ENCODE assay signal across 12 cellular contexts in the genomic region with DNA sequence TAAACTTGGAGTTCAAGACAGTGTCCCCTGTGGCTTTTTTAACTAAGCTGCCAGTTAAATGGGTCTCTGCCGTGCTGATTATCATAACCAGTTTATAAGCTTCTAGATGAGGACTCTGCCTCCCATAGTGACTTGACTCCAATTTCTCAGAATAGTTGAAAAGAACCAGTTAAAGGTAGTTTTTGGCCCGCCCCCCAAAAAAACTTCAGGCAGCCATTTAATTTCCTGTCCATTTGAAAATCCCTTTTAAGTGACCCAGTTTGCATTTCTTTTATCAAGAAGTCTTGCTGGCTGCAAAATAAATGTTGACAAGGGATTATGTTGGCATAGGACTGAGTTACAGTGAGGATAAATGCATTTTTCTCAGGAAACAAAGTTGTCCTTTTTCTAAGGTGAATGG. TPM values are rescaled to one million over a fixed set of nuclear protein-coding genes. Genes with fewer than 3 reads are reported as not detected.
DNase-seq lines count a peak whose midpoint lies in the region; ATAC-seq, FAIRE-seq and TF ChIP-seq lines count a peak whose summit lies in the region.
"Had no signal": no experiment of that assay in that cellular context is flagged by ENCODE, and none has a peak within 500 bp of the region (broad histone marks: within the 10 kb centered on the region; RNA-seq: fewer than 3 reads in every experiment).

No MANE protein-coding gene starts in this region.

- H3K36me3 Mint-ChIP-seq in T-helper 1 cell treated with Interleukin-12 subunit alpha and Interleukin-12 subunit beta and Interleukin-4 antibody, amounts not matched to agents 30 μg/mL and 1 μg/mL, for 36 hours (ENCODE audit: low read depth), result peaks cover 59% of the 10 kb centered on the region
- peaks cover 70% of the 10 kb centered on the region for H3K36me3 Mint-ChIP-seq in effector memory CD8-positive, alpha-beta T cell (ENCODE audit: insufficient read depth)
- H3K36me3 Mint-ChIP-seq in osteocyte (ENCODE audit: unreplicated experiment), result peaks cover 55% of the 10 kb centered on the region

- H3K27me3 Mint-ChIP-seq in T-helper 1 cell treated with Interleukin-12 subunit alpha and Interleukin-12 subunit beta and Interleukin-4 antibody, amounts not matched to agents 30 μg/mL and 1 μg/mL, for 36 hours (ENCODE audit: low read depth), result no peaks in the 10 kb centered on the region
- no peaks in the 10 kb centered on the region for H3K27me3 Mint-ChIP-seq in effector memory CD8-positive, alpha-beta T cell
- no peaks in the 10 kb centered on the region for H3K27me3 Mint-ChIP-seq in osteocyte (ENCODE audit: unreplicated experiment)

- no peaks in the 10 kb centered on the region for H3K9me3 ChIP-seq in kidney (ENCODE audit: control insufficient read depth in 1 of 2, low read length in 2 of 2)
- no peaks in the 10 kb centered on the region for H3K9me3 ChIP-seq in esophagus squamous epithelium

- H3K4me3 ChIP-seq in kidney (ENCODE audit: low read length in 2 of 2), result peak overlapping the region in 1 of 2 donors; percentile 72
- peak overlapping the region in 1 of 4 donors; percentile 92 for H3K4me3 ChIP-seq in esophagus squamous epithelium

- H3K36me3 ChIP-seq in kidney (ENCODE audit: control insufficient read depth in 1 of 2, insufficient read depth in 2 of 2, low read length in 2 of 2) (peaks cover 11 to 14% of the 10 kb centered on the region in 2 donors), esophagus squamous epithelium (peaks cover 0 to 56% (median 8%) of the 10 kb centered on the region in 3 donors)

- no peak for FAIRE-seq in kidney (lab: Jason Lieb, UNC)
- FAIRE-seq: A204.1, endometrium had no signal

- peak overlapping the region in 1 of 2 donors; percentile 12 for H3K9ac ChIP-seq in kidney (ENCODE audit: low read length in 2 of 2)

- DNase-seq in T-helper 1 cell (no peak), OCI-M1 (lab: John Stamatoyannopoulos, UW) (peak; percentile 32), osteocyte (ENCODE audit: extremely low spot score, unreplicated experiment) (no peak), T1000 (lab: John Stamatoyannopoulos, UW) (no peak), kidney (no peak), esophagus squamous epithelium (lab: John Stamatoyannopoulos, UW) (no peak)
- DNase-seq in effector memory CD8-positive, alpha-beta T cell, result no peak
- DNase-seq: IMR-90, NCI-H69 had no signal

- H3K4me3 Mint-ChIP-seq in T-helper 1 cell treated with Interleukin-12 subunit alpha and Interleukin-12 subunit beta and Interleukin-4 antibody, amounts not matched to agents 30 μg/mL and 1 μg/mL, for 36 hours, result peak overlapping the region; percentile 95
- peak overlapping the region; percentile 86 to 90 for H3K4me3 Mint-ChIP-seq in effector memory CD8-positive, alpha-beta T cell
- peak overlapping the region; percentile 92 for H3K4me3 Mint-ChIP-seq in osteocyte (ENCODE audit: unreplicated experiment)

- H3K4me1 Mint-ChIP-seq in T-helper 1 cell treated with Interleukin-12 subunit alpha and Interleukin-12 subunit beta and Interleukin-4 antibody, amounts not matched to agents 30 μg/mL and 1 μg/mL, for 36 hours (ENCODE audit: low read depth), result peaks cover 71% of the 10 kb centered on the region
- peaks cover 68 to 76% of the 10 kb centered on the region in 2 donors for H3K4me1 Mint-ChIP-seq in effector memory CD8-positive, alpha-beta T cell (ENCODE audit: low read depth in 2 of 2)
- H3K4me1 Mint-ChIP-seq in osteocyte (ENCODE audit: unreplicated experiment), result peaks cover 54% of the 10 kb centered on the region

- no peak for ATAC-seq in effector memory CD8-positive, alpha-beta T cell (replicated peaks)

- H3K27ac ChIP-seq in kidney (ENCODE audit: low read depth in 2 of 2, low read length in 2 of 2) (peak overlapping the region in 1 of 2 donors; percentile 23), esophagus squamous epithelium (peak overlapping the region in 1 of 4 donors; percentile 98)

- peak overlapping the region; percentile 86 for H3K27ac Mint-ChIP-seq in T-helper 1 cell treated with Interleukin-12 subunit alpha and Interleukin-12 subunit beta and Interleukin-4 antibody, amounts not matched to agents 30 μg/mL and 1 μg/mL, for 36 hours
- peak overlapping the region; percentile 86 to 88 for H3K27ac Mint-ChIP-seq in effector memory CD8-positive, alpha-beta T cell
- H3K27ac Mint-ChIP-seq in osteocyte (ENCODE audit: unreplicated experiment), result peak overlapping the region; percentile 32

- intact Hi-C loops in kidney (cut with DNase I) (no loop called here), esophagus squamous epithelium (cut with DNase I) (no loop called here)

- no peaks in the 10 kb centered on the region for H3K9me3 Mint-ChIP-seq in T-helper 1 cell treated with Interleukin-12 subunit alpha and Interleukin-12 subunit beta and Interleukin-4 antibody, amounts not matched to agents 30 μg/mL and 1 μg/mL, for 36 hours
- H3K9me3 Mint-ChIP-seq in effector memory CD8-positive, alpha-beta T cell, result no peaks in the 10 kb centered on the region
- H3K9me3 Mint-ChIP-seq in osteocyte (ENCODE audit: unreplicated experiment), result no peaks in the 10 kb centered on the region

- H3K4me1 ChIP-seq in kidney (ENCODE audit: control insufficient read depth in 1 of 2, insufficient read depth in 1 of 2, low read depth in 1 of 2, low read length in 2 of 2) (peaks cover 12 to 14% of the 10 kb centered on the region in 2 donors), esophagus squamous epithelium (peaks cover 12 to 51% (median 13%) of the 10 kb centered on the region in 3 donors)

- H3K27me3 ChIP-seq in esophagus squamous epithelium, result peaks cover 0 to 9% (median 0%) of the 10 kb centered on the region in 4 donors

- no peak for TF ChIP-seq POLR2A in esophagus squamous epithelium (IDR thresholded peaks at IDR 0.05)

- WGBS in esophagus squamous epithelium, 2 donors, result 33 to 44% methylated on average over 2 of the region's 2 CpGs

- TF ChIP-seq CTCF in osteocyte (IDR thresholded peaks at IDR 0.05) (no peak), kidney (IDR thresholded peaks at IDR 0.05; ENCODE audit: borderline replicate concordance, extremely low read depth, insufficient read depth) (no peak), esophagus squamous epithelium (IDR thresholded peaks at IDR 0.05) (no peak)

RNA-seq across cellular contexts. Expression of a gene that starts 2.3 kb away (rescaled TPM):
- 77.6 and 80.4 TPM in 2 replicates for total RNA-seq in osteocyte
- total RNA-seq in kidney, result 46.2 TPM
- polyA plus RNA-seq in kidney (ENCODE audit: insufficient read depth, low read depth, low replicate concordance), result 10.4 TPM
- 10 to 100 TPM in 3 of 4 donors, 1 to 10 TPM in 1; 9.4 to 26.9 (median 21.5) TPM for total RNA-seq in esophagus squamous epithelium

Comparison
In these comparisons a context has a peak if more than half of its experiments do, and no peak if none do; other contexts are left out.
1. H3K27ac Mint-ChIP-seq: peak in every context shown above with its lines; median percentile 87 in effector memory CD8-positive, alpha-beta T cell; 86 in T-helper 1 cell treated with Interleukin-12 subunit alpha and Interleukin-12 subunit beta and Interleukin-4 antibody, amounts not matched to agents 30 μg/mL and 1 μg/mL, for 36 hours; 32 in osteocyte.